In genomic region chr5:122371511-122372151, GRCh38 we compare ENCODE assay signal across 21 cellular contexts. TPM values are rescaled to one million over a fixed set of nuclear protein-coding genes. Genes with fewer than 3 reads are reported as not detected.
"Had no signal": no experiment of that assay in that cellular context is flagged by ENCODE, and none has a peak within 500 bp of the region (broad histone marks: within the 10 kb centered on the region; RNA-seq: fewer than 3 reads in every experiment).

No MANE protein-coding gene starts in this region.

- H3K4me3 Mint-ChIP-seq: activated naive CD4-positive, alpha-beta T cell treated with anti-CD3 and anti-CD28 coated beads, Interleukin-2, amount 10 ng/mL, durations not matched to agents 7 days and 5 days; activated naive CD8-positive, alpha-beta T cell treated with anti-CD3 and anti-CD28 coated beads, Interleukin-2, amount 50 U/mL, for 24 hours; natural killer cell treated with Interleukin-12 subunit alpha and Interleukin-12 subunit beta and Interleukin-15 and Interleukin-18, amount 100 ng/mL, for 72 hours; T-helper 1 cell treated with Interleukin-12 subunit alpha and Interleukin-12 subunit beta and Interleukin-4 antibody, amounts not matched to agents 30 μg/mL and 1 μg/mL, for 36 hours had no signal

- H3K79me2 ChIP-seq: hepatocyte had no signal

- H3K4me2 ChIP-seq: hepatocyte had no signal

- H3K4me1 ChIP-seq: ascending aorta, foreskin keratinocyte, lower lobe of right lung, thyroid gland had no signal

- H3K36me3 Mint-ChIP-seq: activated naive CD4-positive, alpha-beta T cell treated with anti-CD3 and anti-CD28 coated beads, Interleukin-2, amount 10 ng/mL, durations not matched to agents 7 days and 5 days; natural killer cell treated with Interleukin-12 subunit alpha and Interleukin-12 subunit beta and Interleukin-15 and Interleukin-18, amount 100 ng/mL, for 72 hours had no signal

- DNase-seq: activated CD4-positive, CD25-positive, alpha-beta regulatory T cell treated with anti-CD3 and anti-CD28 coated beads, Interleukin-2, amount 50 U/mL, for 72 hours; activated CD8-positive, alpha-beta memory T cell treated with anti-CD3 and anti-CD28 coated beads for 24 hours; activated CD8-positive, alpha-beta memory T cell treated with anti-CD3 and anti-CD28 coated beads, Interleukin-2, amount 50 U/mL, for 48 hours; activated effector memory CD4-positive, alpha-beta T cell treated with Interleukin-2 at 50 U/mL for 16 hours; activated naive CD4-positive, alpha-beta T cell treated with anti-CD3 and anti-CD28 coated beads, Interleukin-2, amount 10 ng/mL, durations not matched to agents 7 days and 5 days; activated naive CD8-positive, alpha-beta T cell treated with anti-CD3 and anti-CD28 coated beads, Interleukin-2, amount 50 U/mL, for 24 hours; activated T-cell treated with anti-CD3 and anti-CD28 coated beads, Interleukin-2, amount 50 U/mL, for 48 hours; dermis blood vessel endothelial cell; foreskin keratinocyte; left cardiac atrium; lower lobe of right lung; posterior cingulate gyrus; stimulated activated CD4-positive, alpha-beta T cell treated with anti-CD3 and anti-CD28 coated beads, Interleukin-2, amount 100 ng/mL, for 24 hours; stimulated activated naive CD4-positive, alpha-beta T cell treated with Interleukin-2 at 50 U/mL for 16 hours; thyroid gland had no signal

- H3K27ac ChIP-seq: ascending aorta, epithelial cell of prostate, foreskin keratinocyte, hepatocyte, lower lobe of right lung, thyroid gland had no signal

- FAIRE-seq: bronchial epithelial cell had no signal

- H3K27ac Mint-ChIP-seq: activated naive CD4-positive, alpha-beta T cell treated with anti-CD3 and anti-CD28 coated beads, Interleukin-2, amount 10 ng/mL, durations not matched to agents 7 days and 5 days; activated naive CD8-positive, alpha-beta T cell treated with anti-CD3 and anti-CD28 coated beads, Interleukin-2, amount 50 U/mL, for 24 hours; natural killer cell treated with Interleukin-12 subunit alpha and Interleukin-12 subunit beta and Interleukin-15 and Interleukin-18, amount 100 ng/mL, for 72 hours; T-helper 1 cell treated with Interleukin-12 subunit alpha and Interleukin-12 subunit beta and Interleukin-4 antibody, amounts not matched to agents 30 μg/mL and 1 μg/mL, for 36 hours had no signal

- H3K9me3 Mint-ChIP-seq: activated naive CD4-positive, alpha-beta T cell treated with anti-CD3 and anti-CD28 coated beads, Interleukin-2, amount 10 ng/mL, durations not matched to agents 7 days and 5 days; activated naive CD8-positive, alpha-beta T cell treated with anti-CD3 and anti-CD28 coated beads, Interleukin-2, amount 50 U/mL, for 24 hours; T-helper 1 cell treated with Interleukin-12 subunit alpha and Interleukin-12 subunit beta and Interleukin-4 antibody, amounts not matched to agents 30 μg/mL and 1 μg/mL, for 36 hours had no signal

- H3K27me3 Mint-ChIP-seq: activated naive CD4-positive, alpha-beta T cell treated with anti-CD3 and anti-CD28 coated beads, Interleukin-2, amount 10 ng/mL, durations not matched to agents 7 days and 5 days; activated naive CD8-positive, alpha-beta T cell treated with anti-CD3 and anti-CD28 coated beads, Interleukin-2, amount 50 U/mL, for 24 hours; natural killer cell treated with Interleukin-12 subunit alpha and Interleukin-12 subunit beta and Interleukin-15 and Interleukin-18, amount 100 ng/mL, for 72 hours had no signal

- H3K9me3 ChIP-seq: ascending aorta, lower lobe of right lung, thyroid gland had no signal

- H2AFZ ChIP-seq: hepatocyte had no signal

- ATAC-seq: activated naive CD8-positive, alpha-beta T cell treated with anti-CD3 and anti-CD28 coated beads, Interleukin-2, amount 50 U/mL, for 24 hours; foreskin keratinocyte; left cardiac atrium; lower lobe of right lung; natural killer cell treated with Interleukin-12 subunit alpha and Interleukin-12 subunit beta and Interleukin-15 and Interleukin-18, amount 100 ng/mL, for 72 hours had no signal

- H3K27me3 ChIP-seq: ascending aorta, hepatocyte, thyroid gland had no signal

- H3K4me3 ChIP-seq: ascending aorta, hepatocyte, lower lobe of right lung, thyroid gland had no signal

- H3K36me3 ChIP-seq: ascending aorta, lower lobe of right lung, thyroid gland had no signal

- H3K4me1 Mint-ChIP-seq: activated naive CD4-positive, alpha-beta T cell treated with anti-CD3 and anti-CD28 coated beads, Interleukin-2, amount 10 ng/mL, durations not matched to agents 7 days and 5 days; activated naive CD8-positive, alpha-beta T cell treated with anti-CD3 and anti-CD28 coated beads, Interleukin-2, amount 50 U/mL, for 24 hours had no signal

RNA-seq across cellular contexts. Expression of gene SNCAIP, which starts 59.6 kb away (rescaled TPM):
- total RNA-seq: foreskin keratinocyte; natural killer cell treated with Interleukin-12 subunit alpha and Interleukin-12 subunit beta and Interleukin-15 and Interleukin-18, amount 100 ng/mL, for 72 hours had no signal
